In genomic region chr2:157603203-157603602, GRCh38 we compare ENCODE assay signal across 20 cellular contexts. TPM values are rescaled to one million over a fixed set of nuclear protein-coding genes. Genes with fewer than 3 reads are reported as not detected.
"Had no signal": no experiment of that assay in that cellular context is flagged by ENCODE, and none has a peak within 500 bp of the region (broad histone marks: within the 10 kb centered on the region; RNA-seq: fewer than 3 reads in every experiment).

No MANE protein-coding gene starts in this region.

- ATAC-seq: foreskin keratinocyte; left colon; left ventricle myocardium superior; natural killer cell treated with Interleukin-12 subunit alpha and Interleukin-12 subunit beta and Interleukin-15 and Interleukin-18, amount 100 ng/mL, for 72 hours had no signal

- H3K27ac Mint-ChIP-seq: endodermal cell; natural killer cell treated with Interleukin-12 subunit alpha and Interleukin-12 subunit beta and Interleukin-15 and Interleukin-18, amount 100 ng/mL, for 72 hours; neural progenitor cell had no signal

- DNase-seq: dermis blood vessel endothelial cell; endodermal cell; erythroblast; foreskin keratinocyte; left colon; left ventricle myocardium superior; mesenchymal stem cell; midbrain; nucleus accumbens; ovary; small intestine; stimulated activated CD4-positive, alpha-beta T cell treated with anti-CD3 and anti-CD28 coated beads, Interleukin-12 subunit alpha, Interleukin-12 subunit beta, amount 100 ng/mL, for 4 hours; stimulated activated naive CD4-positive, alpha-beta T cell treated with Interleukin-2 at 50 U/mL for 16 hours; trophoblast cell had no signal

- H3K4me1 ChIP-seq: foreskin keratinocyte, neural progenitor cell, right atrium auricular region had no signal

- H3K9me3 ChIP-seq: ovary, right atrium auricular region had no signal

- H3K36me3 ChIP-seq: neural progenitor cell, ovary, right atrium auricular region had no signal

- H3K4me2 ChIP-seq: hepatocyte, neural progenitor cell had no signal

- H3K4me1 Mint-ChIP-seq: endodermal cell, neural progenitor cell had no signal

- H2AFZ ChIP-seq: hepatocyte, neural progenitor cell had no signal

- H3K36me3 Mint-ChIP-seq: natural killer cell treated with Interleukin-12 subunit alpha and Interleukin-12 subunit beta and Interleukin-15 and Interleukin-18, amount 100 ng/mL, for 72 hours; neural progenitor cell had no signal

- H3K4me3 ChIP-seq: hepatocyte, lung, neural progenitor cell, ovary, right atrium auricular region had no signal

- H3K79me2 ChIP-seq: hepatocyte had no signal

- H3K9me3 Mint-ChIP-seq: endodermal cell; natural killer cell treated with Interleukin-12 subunit alpha and Interleukin-12 subunit beta and Interleukin-15 and Interleukin-18, amount 100 ng/mL, for 72 hours; neural progenitor cell had no signal

- FAIRE-seq: endothelial cell of umbilical vein had no signal

- H3K9ac ChIP-seq: neural progenitor cell had no signal

- H3K27ac ChIP-seq: foreskin keratinocyte, hepatocyte, neural progenitor cell, ovary, right atrium auricular region had no signal

- H3K27me3 ChIP-seq: ovary, right atrium auricular region had no signal

- H3K4me3 Mint-ChIP-seq: endodermal cell; natural killer cell treated with Interleukin-12 subunit alpha and Interleukin-12 subunit beta and Interleukin-15 and Interleukin-18, amount 100 ng/mL, for 72 hours; neural progenitor cell had no signal

RNA-seq across cellular contexts. Expression of gene ACVR1C, which starts 25.5 kb away (rescaled TPM):
- total RNA-seq: endothelial cell of umbilical vein had no signal
- polyA plus RNA-seq: endothelial cell of umbilical vein, foreskin keratinocyte had no signal
